8 cellular contexts compared by ENCODE assay signal in genomic region chr20:50152394-50153152, GRCh38. TPM values are rescaled to one million over a fixed set of nuclear protein-coding genes. Genes with fewer than 3 reads are reported as not detected.
DNase-seq lines count a peak whose midpoint lies in the region; ATAC-seq and TF ChIP-seq lines count a peak whose summit lies in the region.

No MANE protein-coding gene starts in this region.

- peak overlapping the region; percentile 89 for H3K27ac ChIP-seq in mammary epithelial cell (ENCODE audit: insufficient read depth, low read depth, low read length)

- whole genome bisulfite sequencing in mammary epithelial cell (ENCODE audit: low coverage, missing lambda C conversion rate) = 3% methylated on average over 4 of the region's 4 CpGs

- intact Hi-C loops in mammary epithelial cell (cut with micrococcal nuclease) (loop anchor here (1.0 to 2.0 kb wide), 5 partner anchors 14 to 173 kb away; no protein-coding TSS in a partner anchor), mucosa of descending colon (cut with DNase I, micrococcal nuclease) (no loop called here)

- H3K4me3 ChIP-seq in mammary epithelial cell (replicated peaks in 1 of 3; ENCODE audit: insufficient read depth in 1 of 3, low read depth in 2 of 3, low read length in 3 of 3) = peak overlapping the region; percentile 80 to 94 (median 90)
- H3K4me3 ChIP-seq in mucosa of descending colon = peak overlapping the region; percentile 85

- H4K20me1 ChIP-seq in mammary epithelial cell (ENCODE audit: insufficient read depth, low read length) = no peaks in the 10 kb centered on the region

- CTCF ChIA-PET in mammary epithelial cell (lab: Charles Lee; ENCODE audit: low non-redundant PET) = interaction anchor here (0.6 to 1.8 kb wide), 4 partner anchors 13 to 174 kb away, joined by 3 to 14 read pairs (median 6); no protein-coding TSS in a partner anchor

- peak; percentile 34 to 57 for TF ChIP-seq CTCF in mammary epithelial cell (conservative IDR thresholded peaks at IDR 0.05 in 1 of 2, IDR thresholded peaks at IDR 0.05 in 1 of 2; ENCODE audit: extremely low read depth in 1 of 2, insufficient read depth in 1 of 2, low read depth in 1 of 2, low read length in 2 of 2)
- no peak for TF ChIP-seq CTCF in mucosa of descending colon (IDR thresholded peaks at IDR 0.05)

- H3K4me1 ChIP-seq in mammary epithelial cell (ENCODE audit: insufficient read depth, low read length) (peaks cover 45% of the 10 kb centered on the region), mucosa of descending colon (ENCODE audit: low read depth) (peaks cover 30% of the 10 kb centered on the region)

- in situ Hi-C loops in mammary epithelial cell (cut with MboI; ENCODE audit: low sequenced_read_pairs in 2 of 2) = loop anchor here in 1 of 2 donors (10.0 kb wide), 1 partner anchor 178 kb away; no protein-coding TSS in a partner anchor

- BruUV-seq in mammary epithelial cell (replicated peaks; lab: Mats Ljungman, UMichigan) = no TSS peak

- DNase-seq in AG08396 (ENCODE audit: low spot score) (peak; percentile 30), HuH-7 (ENCODE audit: low spot score) (peak; percentile 53), mammary epithelial cell (peak; percentile 67), mucosa of descending colon (peak in 1 of 3 donors; percentile 56)

- peak overlapping the region; percentile 91 for H3K9ac ChIP-seq in mammary epithelial cell (ENCODE audit: insufficient read depth, low read length)

- ATAC-seq in mucosa of descending colon = peak; percentile 47
- no peak for ATAC-seq in HG02798 (IDR thresholded peaks at IDR 0.05; ENCODE audit: poor library complexity, unreplicated experiment)
- no peak for ATAC-seq in GM21528 (IDR thresholded peaks at IDR 0.05; ENCODE audit: low FRiP score, unreplicated experiment)
- ATAC-seq in GM18870 (IDR thresholded peaks at IDR 0.05; ENCODE audit: unreplicated experiment) = no peak
- ATAC-seq in GM21381 (IDR thresholded peaks at IDR 0.05; ENCODE audit: unreplicated experiment) = no peak

- H3K9me3 ChIP-seq in mammary epithelial cell (replicated peaks; ENCODE audit: insufficient read depth, low read length) = no peaks in the 10 kb centered on the region
- no peaks in the 10 kb centered on the region for H3K9me3 ChIP-seq in mucosa of descending colon

- H3K79me2 ChIP-seq in mammary epithelial cell (ENCODE audit: insufficient read depth, low read length) = peaks cover 60% of the 10 kb centered on the region

- H3K27me3 ChIP-seq in mammary epithelial cell (ENCODE audit: insufficient read depth, low read length) = no peaks in the 10 kb centered on the region

- H3K4me2 ChIP-seq in mammary epithelial cell (ENCODE audit: insufficient read depth, low read depth, low read length) = peak overlapping the region; percentile 78

- dilution Hi-C loops in mammary epithelial cell (cut with HindIII; ENCODE audit: low sequenced_read_pairs) = no loop called here

- H3K36me3 ChIP-seq in mammary epithelial cell (ENCODE audit: insufficient read depth, low read length) (peaks cover 13% of the 10 kb centered on the region), mucosa of descending colon (ENCODE audit: low read depth) (no peaks in the 10 kb centered on the region)

- H2AFZ ChIP-seq in mammary epithelial cell (ENCODE audit: low read depth, low read length) = no peak overlapping the region

RNA-seq across cellular contexts. Expression of gene PEDS1, which starts 0.9 kb away (rescaled TPM):
- 10 to 100 TPM; 28.8 to 29.5 TPM for total RNA-seq in mammary epithelial cell
- 66.2 TPM for polyA plus RNA-seq in mammary epithelial cell
- 90.1 TPM for polyA minus RNA-seq in mammary epithelial cell
- total RNA-seq in mucosa of descending colon = 10 to 100 TPM; 21.2 to 34.3 (median 23.3) TPM

RNA-seq across cellular contexts. Expression of gene CEBPB, which starts 38.1 kb away (rescaled TPM):
- 100 to 1,000 TPM in 1 of 2 donors, 10 to 100 TPM in 1; 81.9 to 166 TPM for total RNA-seq in mammary epithelial cell
- 35.3 TPM for polyA plus RNA-seq in mammary epithelial cell
- 6.8 TPM for polyA minus RNA-seq in mammary epithelial cell
- total RNA-seq in mucosa of descending colon = 10 to 100 TPM; 20.2 to 86.7 (median 41.3) TPM

RNA-seq across cellular contexts. Expression of gene UBE2V1, which starts 39.6 kb away (rescaled TPM):
- total RNA-seq in mammary epithelial cell (100 to 1,000 TPM in 1 of 2 donors, 10 to 100 TPM in 1; 54.8 to 119 TPM), mucosa of descending colon (10 to 100 TPM; 90.1 to 94.4 (median 94.1) TPM)
- polyA plus RNA-seq in mammary epithelial cell = 109 TPM
- polyA minus RNA-seq in mammary epithelial cell = 157 TPM
